In the genomic region with DNA sequence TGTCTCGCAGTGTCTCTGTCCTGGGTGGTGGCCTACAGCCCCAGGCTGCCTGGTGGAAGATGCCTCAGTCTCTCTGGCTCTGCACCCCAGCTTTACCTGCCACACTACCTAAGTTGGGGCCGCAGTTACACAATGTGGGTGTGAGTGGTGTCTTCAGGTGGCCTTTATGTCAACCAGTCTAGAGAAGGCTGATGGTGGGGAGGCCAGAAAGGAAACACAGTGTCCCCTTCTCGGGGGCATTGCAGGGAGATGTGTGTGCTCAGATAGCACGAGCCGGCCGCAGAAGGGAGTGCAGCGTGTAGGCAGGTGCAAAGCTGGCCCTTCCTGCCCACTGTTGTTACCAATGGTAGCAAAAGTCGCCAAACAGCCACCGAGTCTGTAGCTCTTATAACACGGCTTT, we compare ENCODE assay signal across 24 cellular contexts.
"Had no signal": no experiment of that assay in that cellular context is flagged by ENCODE, and none has a peak within 500 bp of the region (broad histone marks: within the 10 kb centered on the region; RNA-seq: fewer than 3 reads in every experiment).

No MANE protein-coding gene starts in this region.

- H3K36me3 ChIP-seq: gastroesophageal sphincter, transverse colon, uterus had no signal

- H3K4me1 ChIP-seq: uterus had no signal

- H3K79me2 ChIP-seq: hepatocyte, parathyroid adenoma had no signal

- H2AFZ ChIP-seq: hepatocyte, parathyroid adenoma had no signal

- H3K4me2 ChIP-seq: hepatocyte had no signal

- ATAC-seq: activated CD8-positive, alpha-beta T cell treated with anti-CD3 and anti-CD28 coated beads for 36 hours; activated naive CD8-positive, alpha-beta T cell treated with anti-CD3 and anti-CD28 coated beads, Interleukin-2, amount 50 U/mL, for 24 hours; gastroesophageal sphincter; left ventricle myocardium superior; naive thymus-derived CD4-positive, alpha-beta T cell; right cardiac atrium had no signal

- H3K27ac ChIP-seq: coronary artery, dorsolateral prefrontal cortex, gastroesophageal sphincter, hepatocyte, parathyroid adenoma, testis, transverse colon, uterus had no signal

- DNase-seq: activated CD4-positive, alpha-beta T cell treated with anti-CD3 and anti-CD28 coated beads, Interleukin-2, amount 10 ng/mL, durations not matched to agents 24 days and 14 days; activated CD4-positive, CD25-positive, alpha-beta regulatory T cell treated with anti-CD3 and anti-CD28 coated beads, Interleukin-2, amount 50 U/mL, for 72 hours; activated CD8-positive, alpha-beta T cell treated with anti-CD3 and anti-CD28 coated beads for 36 hours; activated naive CD8-positive, alpha-beta T cell treated with anti-CD3 and anti-CD28 coated beads, Interleukin-2, amount 50 U/mL, for 24 hours; activated T-cell treated with anti-CD3 and anti-CD28 coated beads, Interleukin-2, amount 50 U/mL, for 48 hours; dorsolateral prefrontal cortex; effector memory CD4-positive, alpha-beta T cell; islet precursor cell; left ventricle myocardium superior; mammary epithelial cell; naive thymus-derived CD4-positive, alpha-beta T cell; nucleus accumbens; right cardiac atrium; stimulated activated CD4-positive, alpha-beta T cell treated with anti-CD3 and anti-CD28 coated beads, Interleukin-15, amount 100 ng/mL, for 24 hours; stimulated activated CD4-positive, alpha-beta T cell treated with anti-CD3 and anti-CD28 coated beads, Interleukin-2, amount 100 ng/mL, for 24 hours; stimulated activated naive CD4-positive, alpha-beta T cell; T-helper 9 cell; testis; transverse colon; uterus had no signal

- H3K9me3 ChIP-seq: gastroesophageal sphincter, testis, transverse colon, uterus had no signal

- H3K27me3 ChIP-seq: dorsolateral prefrontal cortex, gastroesophageal sphincter, hepatocyte, testis, transverse colon, uterus had no signal

- H3K4me3 ChIP-seq: coronary artery, dorsolateral prefrontal cortex, gastroesophageal sphincter, hepatocyte, testis, transverse colon, uterus had no signal

- H3K9ac ChIP-seq: parathyroid adenoma had no signal
